Comparison of ENCODE assay signal across 22 cellular contexts in genomic region chr4:38100474-38101255, GRCh38.
DNase-seq lines count a peak whose midpoint lies in the region; ATAC-seq, FAIRE-seq and TF ChIP-seq lines count a peak whose summit lies in the region.
"Had no signal": no experiment of that assay in that cellular context is flagged by ENCODE, and none has a peak within 500 bp of the region (broad histone marks: within the 10 kb centered on the region; RNA-seq: fewer than 3 reads in every experiment).

No MANE protein-coding gene starts in this region.

- FAIRE-seq in GM12878 (lab: Jason Lieb, UNC): no peak

- CTCF ChIA-PET in SK-N-SH (lab: Yijun Ruan, JAX): no interaction called here
- CTCF ChIA-PET in GM12878 (lab: Yijun Ruan, JAX): interaction anchor here (1.2 to 1.8 kb wide), 5 partner anchors 10 to 287 kb away, joined by 3 to 6 read pairs (median 5); no protein-coding TSS in a partner anchor

- H3K4me3 Mint-ChIP-seq in mesothelial cell of epicardium: no peak overlapping the region
- H3K4me3 Mint-ChIP-seq: activated CD4-positive, alpha-beta memory T cell treated with anti-CD3 and anti-CD28 coated beads for 36 hours; T-helper 1 cell treated with Interleukin-12 subunit alpha and Interleukin-12 subunit beta and Interleukin-4 antibody, amounts not matched to agents 30 μg/mL and 1 μg/mL, for 36 hours had no signal

- intact Hi-C loops in GM12878 (cut with micrococcal nuclease; ENCODE audit: unreplicated experiment): no loop called here

- H3K27ac Mint-ChIP-seq in mesothelial cell of epicardium: peak overlapping the region; percentile 17
- H3K27ac Mint-ChIP-seq: activated CD4-positive, alpha-beta memory T cell treated with anti-CD3 and anti-CD28 coated beads for 36 hours; activated T-helper 2 cell treated with anti-CD3 and anti-CD28 coated beads, Interferon-gamma antibody, Interleukin-2, Interleukin-4, amounts not matched to agents 10 μg/mL and 5 μg/mL and 100 μg/mL, durations not matched to agents 14 hours and 24 hours and 36 hours had no signal

- no peaks in the 10 kb centered on the region for H3K9me2 ChIP-seq in SK-N-SH

- no peak overlapping the region for H3K4me3 ChIP-seq in SK-N-SH (ENCODE audit: low read depth in 2 of 2, low read length in 1 of 2)
- H3K4me3 ChIP-seq in GM12878: no peak overlapping the region
- no peak overlapping the region for H3K4me3 ChIP-seq in suprapubic skin

- TF ChIP-seq CTCF in SK-N-SH (IDR thresholded peaks at IDR 0.05) (no peak), GM12878 (IDR thresholded peaks at IDR 0.05 in 2 of 3, conservative IDR thresholded peaks at IDR 0.05 in 1 of 3; ENCODE audit: control insufficient read depth in 2 of 3, extremely low read depth in 1 of 3, insufficient read depth in 1 of 3, low read depth in 3 of 3, low read length in 3 of 3) (no peak), mesothelial cell of epicardium (IDR thresholded peaks at IDR 0.05; ENCODE audit: unreplicated experiment) (no peak), suprapubic skin (IDR thresholded peaks at IDR 0.05) (no peak)

- TF ChIP-seq EP300 in SK-N-SH (IDR thresholded peaks at IDR 0.05; ENCODE audit: borderline replicate concordance in 1 of 2, low read depth in 1 of 2, low read length in 1 of 2) (no peak), GM12878 (IDR thresholded peaks at IDR 0.05; ENCODE audit: borderline replicate concordance in 1 of 2, control insufficient read depth in 1 of 2, low read depth in 2 of 2, low read length in 2 of 2) (no peak), suprapubic skin (IDR thresholded peaks at IDR 0.05) (no peak)

- H3K4me1 ChIP-seq in SK-N-SH (ENCODE audit: control insufficient read depth in 1 of 2, insufficient read depth in 2 of 2, low read depth in 1 of 2, low read length in 1 of 2): peaks cover 0 to 11% of the 10 kb centered on the region in 2 experiments; a peak in 1 of 4 replicates
- peaks cover 8% of the 10 kb centered on the region for H3K4me1 ChIP-seq in GM12878 (ENCODE audit: control insufficient read depth, insufficient read depth, low read length)
- peaks cover 26% of the 10 kb centered on the region for H3K4me1 ChIP-seq in suprapubic skin

- TF ChIP-seq POLR2A in GM12878 (IDR thresholded peaks at IDR 0.05; ENCODE audit: low read depth, low read length) (no peak), suprapubic skin (IDR thresholded peaks at IDR 0.05) (no peak)

- TF ChIP-seq RAD21 in SK-N-SH (IDR thresholded peaks at IDR 0.05; ENCODE audit: low read length): no peak
- no peak for TF ChIP-seq RAD21 in GM12878 (IDR thresholded peaks at IDR 0.05; ENCODE audit: insufficient read depth, low read depth, low read length)

- 94% methylated on average over 5 of the region's 5 CpGs for WGBS in SK-N-SH (ENCODE audit: low lambda C conversion rate)
- 100% methylated on average over 5 of the region's 5 CpGs for WGBS in GM12878 (ENCODE audit: insufficient coverage, insufficient replicate concordance, low lambda C conversion rate, missing lambda C conversion rate)
- WGBS in suprapubic skin: 84% methylated on average over 5 of the region's 5 CpGs

- H3K79me2 ChIP-seq in SK-N-SH (ENCODE audit: insufficient read depth) (no peaks in the 10 kb centered on the region), GM12878 (ENCODE audit: control insufficient read depth, insufficient read depth, low read length) (no peaks in the 10 kb centered on the region)

- H3K9me3 ChIP-seq in SK-N-SH (no peaks in the 10 kb centered on the region), GM12878 (replicated peaks; ENCODE audit: control insufficient read depth, insufficient read depth, low read length) (no peaks in the 10 kb centered on the region), suprapubic skin (no peaks in the 10 kb centered on the region)

- RAD21 ChIA-PET in GM12878 (lab: Charles Lee; ENCODE audit: unreplicated experiment): no interaction called here

- no peaks in the 10 kb centered on the region for H4K20me1 ChIP-seq in SK-N-SH (ENCODE audit: insufficient read depth)
- H4K20me1 ChIP-seq in GM12878 (ENCODE audit: control insufficient read depth, insufficient read depth): no peaks in the 10 kb centered on the region

- SMC1A ChIA-PET in GM12878 (lab: Charles Lee; ENCODE audit: uncharacterized antibody, unreplicated experiment): interaction anchor here (0.6 to 2.0 kb wide), 5 partner anchors 10 to 79 kb away, joined by 3 to 7 read pairs (median 4); no protein-coding TSS in a partner anchor

- BruUV-seq in GM12878 (replicated peaks; lab: Mats Ljungman, UMichigan): no TSS peak

- peak overlapping the region; percentile 30; the same call in 1 of the 2 replicates for H3K9ac ChIP-seq in SK-N-SH
- H3K9ac ChIP-seq in GM12878 (ENCODE audit: control insufficient read depth, insufficient read depth, low read length): no peak overlapping the region

- POLR2A ChIA-PET in SK-N-SH (lab: Yijun Ruan, JAX) (no interaction called here), GM12878 (lab: Charles Lee) (no interaction called here)

- in situ Hi-C loops in GM12878 (cut with MboI): no loop called here

- no peaks in the 10 kb centered on the region for H3K27me3 Mint-ChIP-seq in mesothelial cell of epicardium (ENCODE audit: low read depth)
- H3K27me3 Mint-ChIP-seq: activated CD4-positive, alpha-beta memory T cell treated with anti-CD3 and anti-CD28 coated beads for 36 hours had no signal

- no peak overlapping the region for H3K4me2 ChIP-seq in SK-N-SH
- H3K4me2 ChIP-seq in GM12878 (ENCODE audit: control insufficient read depth, insufficient read depth): no peak overlapping the region

- H2AFZ ChIP-seq in SK-N-SH (ENCODE audit: low read depth): no peak overlapping the region
- H2AFZ ChIP-seq in GM12878 (ENCODE audit: control insufficient read depth, low read depth, low read length): no peak overlapping the region

- peaks cover 6% of the 10 kb centered on the region for H3F3A ChIP-seq in SK-N-SH (replicated peaks; ENCODE audit: insufficient read depth)

- H3K27ac ChIP-seq in SK-N-SH (ENCODE audit: low read depth in 2 of 2, low read length in 1 of 2) (peak overlapping the region in 1 of 2 experiments; percentile 90; a peak in 3 of 4 replicates), GM12878 (ENCODE audit: control insufficient read depth, insufficient read depth) (no peak overlapping the region), suprapubic skin (peak overlapping the region; percentile 24)
- H3K27ac ChIP-seq: 22Rv1, WERI-Rb-1 had no signal

- no peak for ATAC-seq in SK-N-SH treated with all-trans-retinoic acid at 6 μM for 48 hours
- ATAC-seq in GM12878: no peak
- no peak for ATAC-seq in GM21737 (IDR thresholded peaks at IDR 0.05; ENCODE audit: unreplicated experiment)

- H3K27me3 ChIP-seq in SK-N-SH (ENCODE audit: insufficient read depth) (no peaks in the 10 kb centered on the region), GM12878 (replicated peaks in 1 of 2; ENCODE audit: control insufficient read depth in 2 of 2, insufficient read depth in 2 of 2, low read length in 1 of 2) (no peaks in the 10 kb centered on the region), suprapubic skin (no peaks in the 10 kb centered on the region)

- H3K36me3 ChIP-seq in SK-N-SH (replicated peaks in 1 of 2; ENCODE audit: control insufficient read depth in 1 of 2, insufficient read depth in 2 of 2, low read length in 1 of 2) (peaks cover 5 to 8% of the 10 kb centered on the region in 2 experiments), GM12878 (ENCODE audit: control insufficient read depth in 2 of 2, insufficient read depth in 2 of 2, low read length in 1 of 2) (peaks cover 5 to 13% of the 10 kb centered on the region in 2 experiments), suprapubic skin (no peaks in the 10 kb centered on the region)

- DNase-seq in SK-N-SH (no peak), GM12878 (ENCODE audit: low read depth, low spot score) (no peak), mesothelial cell of epicardium (ENCODE audit: low spot score in 2 of 2, unreplicated experiment in 2 of 2) (no peak), suprapubic skin (ENCODE audit: low spot score in 2 of 2) (no peak), T-helper 2 cell (no peak), DMS53 (lab: John Stamatoyannopoulos, UW) (no peak)
- DNase-seq: activated CD4-positive, alpha-beta memory T cell treated with anti-CD3 and anti-CD28 coated beads for 36 hours; cortex of kidney; DMS 273 treated with DMSO at 0.1 percent for 48 hours; GF-D8; KBM-7; NCI-H1092 treated with DMSO at 0.1 percent for 48 hours; NCI-H2107; NCI-H524 treated with DMSO at 0.1 percent for 48 hours; SIG-M5; stimulated activated CD4-positive, alpha-beta T cell treated with anti-CD3 and anti-CD28 coated beads, Interleukin-1b, Interleukin-23, amount 100 ng/mL, for 48 hours; WERI-Rb-1 had no signal

- peaks cover 27% of the 10 kb centered on the region for H3K36me3 Mint-ChIP-seq in mesothelial cell of epicardium

- no peaks in the 10 kb centered on the region for H3K9me3 Mint-ChIP-seq in mesothelial cell of epicardium
- H3K9me3 Mint-ChIP-seq: activated CD4-positive, alpha-beta memory T cell treated with anti-CD3 and anti-CD28 coated beads for 36 hours; activated T-helper 2 cell treated with anti-CD3 and anti-CD28 coated beads, Interferon-gamma antibody, Interleukin-2, Interleukin-4, amounts not matched to agents 10 μg/mL and 5 μg/mL and 100 μg/mL, durations not matched to agents 14 hours and 24 hours and 36 hours; T-helper 1 cell treated with Interleukin-12 subunit alpha and Interleukin-12 subunit beta and Interleukin-4 antibody, amounts not matched to agents 30 μg/mL and 1 μg/mL, for 36 hours had no signal

- H3K4me1 Mint-ChIP-seq in mesothelial cell of epicardium: peaks cover 20% of the 10 kb centered on the region

TF ChIP-seq in SK-N-SH, 30 proteins besides CTCF, POLR2A, EP300 and RAD21 (continues in another document):
- no peak for TF ChIP-seq EZH2phosphoT487 (IDR thresholded peaks at IDR 0.05; ENCODE audit: borderline replicate concordance, low read depth)
- no peak for TF ChIP-seq FOXJ3 (CRISPR knock-in tag; IDR thresholded peaks at IDR 0.05)

TF ChIP-seq in SK-N-SH treated with all-trans-retinoic acid at 6 μM for 48 hours, 23 proteins besides CTCF, POLR2A, EP300 and RAD21:
- TF ChIP-seq GLIS3 (CRISPR knock-in tag; IDR thresholded peaks at IDR 0.05): no peak

TF ChIP-seq in GM12878, 131 proteins besides CTCF, POLR2A, EP300 and RAD21 (continues in another document):
- TF ChIP-seq JUND (IDR thresholded peaks at IDR 0.05; ENCODE audit: low read depth, low read length): no peak
- TF ChIP-seq, protein P1, sequence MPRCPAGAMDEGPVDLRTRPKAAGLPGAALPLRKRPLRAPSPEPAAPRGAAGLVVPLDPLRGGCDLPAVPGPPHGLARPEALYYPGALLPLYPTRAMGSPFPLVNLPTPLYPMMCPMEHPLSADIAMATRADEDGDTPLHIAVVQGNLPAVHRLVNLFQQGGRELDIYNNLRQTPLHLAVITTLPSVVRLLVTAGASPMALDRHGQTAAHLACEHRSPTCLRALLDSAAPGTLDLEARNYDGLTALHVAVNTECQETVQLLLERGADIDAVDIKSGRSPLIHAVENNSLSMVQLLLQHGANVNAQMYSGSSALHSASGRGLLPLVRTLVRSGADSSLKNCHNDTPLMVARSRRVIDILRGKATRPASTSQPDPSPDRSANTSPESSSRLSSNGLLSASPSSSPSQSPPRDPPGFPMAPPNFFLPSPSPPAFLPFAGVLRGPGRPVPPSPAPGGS (IDR thresholded peaks at IDR 0.05; ENCODE audit: borderline replicate concordance, insufficient read depth, low read depth, low read length, poor library complexity, severe bottlenecking): peak; percentile 13
